In genomic region chr1:26666855-26667254, GRCh38 we compare ENCODE assay signal across 1 cellular context.
TF ChIP-seq lines count a peak whose summit lies in the region.

No MANE protein-coding gene starts in this region.

TF ChIP-seq in HepG2, 621 proteins besides CTCF, POLR2A, EP300 and RAD21:
- TF ChIP-seq FLYWCH1 (CRISPR knock-in tag; IDR thresholded peaks at IDR 0.05) (no peak), ZMAT3 (CRISPR knock-in tag; conservative IDR thresholded peaks at IDR 0.05) (no peak), JUN (CRISPR knock-in tag; IDR thresholded peaks at IDR 0.05) (no peak), ZBTB21 (CRISPR knock-in tag; IDR thresholded peaks at IDR 0.05) (no peak), ZNF274 (CRISPR knock-in tag; IDR thresholded peaks at IDR 0.05) (no peak), MXD1 (CRISPR knock-in tag; IDR thresholded peaks at IDR 0.05) (no peak), FOSL2 (CRISPR knock-in tag; IDR thresholded peaks at IDR 0.05) (peak; percentile 72), ZNF670 (CRISPR knock-in tag; IDR thresholded peaks at IDR 0.05; ENCODE audit: borderline replicate concordance) (no peak)
TF ChIP-seq in HepG2: peak in this region for 1.
